9 cellular contexts compared by ENCODE assay signal in genomic region chr3:111080357-111080937, GRCh38. TPM values are rescaled to one million over a fixed set of nuclear protein-coding genes. Genes with fewer than 3 reads are reported as not detected.
DNase-seq lines count a peak whose midpoint lies in the region; ATAC-seq, FAIRE-seq and TF ChIP-seq lines count a peak whose summit lies in the region.
"Had no signal": no experiment of that assay in that cellular context is flagged by ENCODE, and none has a peak within 500 bp of the region (broad histone marks: within the 10 kb centered on the region; RNA-seq: fewer than 3 reads in every experiment).

No MANE protein-coding gene starts in this region.

- H3K4me3 ChIP-seq in AG04450 (ENCODE audit: low read depth, low read length) (no peak overlapping the region; the same call in 1 of the 2 replicates), keratinocyte (ENCODE audit: control insufficient read depth in 2 of 3, extremely low read depth in 1 of 3, insufficient read depth in 2 of 3, low read depth in 1 of 3, low read length in 3 of 3) (no peak overlapping the region)

- FAIRE-seq in keratinocyte (lab: Jason Lieb, UNC) = no peak

- no peak overlapping the region for H3K14ac ChIP-seq in H9 (ENCODE audit: insufficient read depth, low read length)

- H3K9ac ChIP-seq in H9 (ENCODE audit: extremely low read depth, insufficient read length, low read length) (no peak overlapping the region), keratinocyte (ENCODE audit: control insufficient read depth, extremely low read depth, insufficient read depth, low read length) (no peak overlapping the region)

- H4K20me1 ChIP-seq in H9 (ENCODE audit: control insufficient read depth, insufficient read depth, insufficient read length) = no peaks in the 10 kb centered on the region
- no peaks in the 10 kb centered on the region for H4K20me1 ChIP-seq in keratinocyte (ENCODE audit: control insufficient read depth, extremely low read depth, insufficient read depth, low read length)

- peaks cover 29% of the 10 kb centered on the region; the same call in 1 of the 2 replicates for H3K79me2 ChIP-seq in H9 (ENCODE audit: insufficient read depth, low read length)
- no peaks in the 10 kb centered on the region for H3K79me2 ChIP-seq in keratinocyte (ENCODE audit: control insufficient read depth, insufficient read depth, low read length)

- H3K9me1 ChIP-seq in keratinocyte (ENCODE audit: control insufficient read depth, extremely low read depth, insufficient read depth, low read length) = no peaks in the 10 kb centered on the region

- no peak overlapping the region for H2BK20ac ChIP-seq in H9 (ENCODE audit: low read depth, low read length, poor library complexity, severe bottlenecking)

- POLR2A ChIA-PET in AG04450 (lab: Yijun Ruan, JAX) = interaction anchor here (0.7 to 1.3 kb wide), 5 partner anchors 9 to 1395 kb away, joined by 3 to 10 read pairs (median 4); partner anchors contain the start of gene NECTIN3

- H3K4me2 ChIP-seq in H9 (ENCODE audit: insufficient read depth, insufficient read length, low read length) (no peak overlapping the region), keratinocyte (ENCODE audit: control insufficient read depth, extremely low read depth, insufficient read depth, low read depth, low read length) (no peak overlapping the region)

- H2BK12ac ChIP-seq in H9 (ENCODE audit: insufficient read length, low read depth, low read length) = no peak overlapping the region

- no peaks in the 10 kb centered on the region for H3K27me3 Mint-ChIP-seq in H9 (ENCODE audit: low read depth)
- H3K27me3 Mint-ChIP-seq in stimulated activated naive CD8-positive, alpha-beta T cell treated with anti-CD3 and anti-CD28 coated beads, Interleukin-15, amount 100 ng/mL, for 72 hours = peaks cover 4% of the 10 kb centered on the region

- peak; percentile 67 for TF ChIP-seq CTCF in AG04450 (IDR thresholded peaks at IDR 0.05; ENCODE audit: low read depth, low read length)
- TF ChIP-seq CTCF in H9 (conservative IDR thresholded peaks at IDR 0.05) = peak; percentile 71
- peak; percentile 75 for TF ChIP-seq CTCF in VCaP (conservative IDR thresholded peaks at IDR 0.05)
- peak in 2 of 3 experiments; percentile 23 to 27 for TF ChIP-seq CTCF in keratinocyte (optimal IDR thresholded peaks at IDR 0.05 in 1 of 3, IDR thresholded peaks at IDR 0.05 in 1 of 3, conservative IDR thresholded peaks at IDR 0.05 in 1 of 3; ENCODE audit: extremely low read depth in 1 of 3, insufficient read depth in 2 of 3, low read length in 3 of 3)

- no peak overlapping the region for H3T11ph ChIP-seq in H9 (ENCODE audit: low read length)

- no peak overlapping the region for H2BK120ac ChIP-seq in H9 (ENCODE audit: low read depth, low read length, poor library complexity, severe bottlenecking)

- H3K23me2 ChIP-seq in H9 (ENCODE audit: insufficient read length, low read depth, low read length, poor library complexity, severe bottlenecking) = no peaks in the 10 kb centered on the region

- H3K9me3 ChIP-seq in AG04450 (ENCODE audit: control insufficient read depth, insufficient read depth, low read length) (no peaks in the 10 kb centered on the region), H9 (ENCODE audit: control insufficient read depth, low read depth, low read length) (no peaks in the 10 kb centered on the region), keratinocyte (ENCODE audit: control insufficient read depth, low read depth, low read length) (no peaks in the 10 kb centered on the region)

- ATAC-seq in HG02981 (IDR thresholded peaks at IDR 0.05; ENCODE audit: unreplicated experiment) = no peak
- no peak for ATAC-seq in stimulated activated naive CD8-positive, alpha-beta T cell treated with anti-CD3 and anti-CD28 coated beads, Interleukin-15, amount 100 ng/mL, for 72 hours

- no peak overlapping the region for H2BK15ac ChIP-seq in H9 (ENCODE audit: low read depth, low read length)

- no peak overlapping the region for H2AFZ ChIP-seq in H9 (ENCODE audit: low read length)
- no peak overlapping the region for H2AFZ ChIP-seq in keratinocyte (ENCODE audit: control insufficient read depth, low read length)

- CTCF ChIA-PET in AG04450 (lab: Charles Lee) = interaction anchor here (0.6 to 2.8 kb wide), 53 partner anchors 10 to 1549 kb away, joined by 3 to 14 read pairs (median 4); partner anchors contain the start of genes ATG3 and SLC35A5

- H3K4me3 Mint-ChIP-seq in H9 = no peak overlapping the region
- H3K4me3 Mint-ChIP-seq in stimulated activated naive CD8-positive, alpha-beta T cell treated with anti-CD3 and anti-CD28 coated beads, Interleukin-15, amount 100 ng/mL, for 72 hours = no peak overlapping the region

- H3K27me3 ChIP-seq in AG04450 (ENCODE audit: control insufficient read depth, insufficient read depth, low read length) (no peaks in the 10 kb centered on the region), H9 (ENCODE audit: insufficient read depth, low read length) (no peaks in the 10 kb centered on the region), keratinocyte (ENCODE audit: control insufficient read depth, extremely low read depth, insufficient read depth, low read length) (no peaks in the 10 kb centered on the region)

- H3K23ac ChIP-seq in H9 (ENCODE audit: insufficient read length, low read depth, low read length) = no peak overlapping the region

- H3K18ac ChIP-seq in H9 (ENCODE audit: insufficient read length, low read depth, low read length) = no peak overlapping the region

- H2BK5ac ChIP-seq in H9 (ENCODE audit: insufficient read length, low read length) = no peak overlapping the region

- no peaks in the 10 kb centered on the region for H3K36me3 ChIP-seq in keratinocyte (ENCODE audit: control insufficient read depth in 2 of 2, extremely low read depth in 1 of 2, insufficient read depth in 2 of 2, low read length in 2 of 2)

- DNase-seq in AG04450 (ENCODE audit: low read depth, low spot score) (peak; percentile 37), H9 (no peak), keratinocyte (ENCODE audit: low read depth, low spot score) (no peak), germinal center (ENCODE audit: low spot score) (no peak), 8988T (no peak)
- DNase-seq in stimulated activated naive CD8-positive, alpha-beta T cell treated with anti-CD3 and anti-CD28 coated beads, Interleukin-15, amount 100 ng/mL, for 72 hours = no peak
- DNase-seq: stimulated activated CD4-positive, alpha-beta T cell treated with anti-CD3 and anti-CD28 coated beads, Interleukin-4, amount 100 ng/mL, for 4 hours had no signal

- H4K91ac ChIP-seq in H9 (ENCODE audit: insufficient read length, low read depth, low read length) = no peak overlapping the region

- dilution Hi-C loops in keratinocyte (cut with MboI; ENCODE audit: extremely low pct_ligation_motif_present, low sequenced_read_pairs) = no loop called here

- no peak overlapping the region for H3K4ac ChIP-seq in H9 (ENCODE audit: low read depth, low read length)

- WGBS in H9 (ENCODE audit: extremely low coverage, insufficient read length, low lambda C conversion rate) = no CpG with 5 or more reads among the region's 2 CpGs

- no peak overlapping the region for H2AK5ac ChIP-seq in H9 (ENCODE audit: insufficient read length, low read length)

- H3K79me1 ChIP-seq in H9 (ENCODE audit: insufficient read depth, low read depth, low read length, poor library complexity, severe bottlenecking) = peaks cover 5% of the 10 kb centered on the region

- peaks cover 22 to 24% of the 10 kb centered on the region in 2 experiments for H3K4me1 Mint-ChIP-seq in H9
- no peaks in the 10 kb centered on the region for H3K4me1 Mint-ChIP-seq in stimulated activated naive CD8-positive, alpha-beta T cell treated with anti-CD3 and anti-CD28 coated beads, Interleukin-15, amount 100 ng/mL, for 72 hours

- no peaks in the 10 kb centered on the region for H3K9me3 Mint-ChIP-seq in H9
- H3K9me3 Mint-ChIP-seq in stimulated activated naive CD8-positive, alpha-beta T cell treated with anti-CD3 and anti-CD28 coated beads, Interleukin-15, amount 100 ng/mL, for 72 hours = no peaks in the 10 kb centered on the region

- peaks cover 3% of the 10 kb centered on the region; the same call in 1 of the 2 replicates for H3K4me1 ChIP-seq in H9 (ENCODE audit: insufficient read depth, low read length)
- H3K4me1 ChIP-seq in keratinocyte (ENCODE audit: control insufficient read depth, extremely low read depth, insufficient read depth, low read length) = no peaks in the 10 kb centered on the region

- H3K36me3 Mint-ChIP-seq in H9 (ENCODE audit: insufficient read depth in 1 of 3, low read depth in 3 of 3) = no peaks in the 10 kb centered on the region

- H3K27ac Mint-ChIP-seq in H9 = no peak overlapping the region
- no peak overlapping the region for H3K27ac Mint-ChIP-seq in stimulated activated naive CD8-positive, alpha-beta T cell treated with anti-CD3 and anti-CD28 coated beads, Interleukin-15, amount 100 ng/mL, for 72 hours

- no peak overlapping the region for H4K8ac ChIP-seq in H9 (replicated peaks; ENCODE audit: insufficient read length, low read depth, low read length)

- H4K5ac ChIP-seq in H9 (ENCODE audit: insufficient read length, low read depth, low read length) = no peak overlapping the region

- no peak overlapping the region for H3K56ac ChIP-seq in H9 (ENCODE audit: insufficient read length, low read depth, low read length)

- H3K27ac ChIP-seq in AG04450 (ENCODE audit: low read depth, low read length) (no peak overlapping the region), H9 (ENCODE audit: insufficient read length, low read depth, low read length) (no peak overlapping the region), VCaP (no peak overlapping the region), keratinocyte (ENCODE audit: control insufficient read depth, insufficient read depth, low read length) (no peak overlapping the region)

RNA-seq across cellular contexts. Expression of gene NECTIN3, which starts 8.8 kb away (rescaled TPM):
- polyA plus RNA-seq in AG04450 (2011; rRNA removed) = 71.9 and 98.3 TPM in 2 replicates
- polyA minus RNA-seq in AG04450 (2011; rRNA and poly(A)+ RNA removed) = 74.8 and 123 TPM in 2 replicates
- total RNA-seq in H9 (2021) = 52.0 and 53.7 TPM in 2 replicates
- 1.8 to 2.1 TPM (median 1.9 TPM) in 3 replicates for polyA plus RNA-seq in keratinocyte
- 0.66 TPM for polyA plus RNA-seq in keratinocyte (2011; ENCODE audit: low read depth)
- 1.2 and 3.1 TPM in 2 replicates for polyA plus RNA-seq in keratinocyte (2011; cell fraction: cytosol; rRNA removed)
- 2.2 and 2.6 TPM in 2 replicates for polyA plus RNA-seq in keratinocyte (2011; cell fraction: nucleus; rRNA removed)
- polyA plus RNA-seq in keratinocyte (2012; ENCODE audit: low replicate concordance) = 0.27 and 1.3 TPM in 2 replicates
- polyA minus RNA-seq in keratinocyte = 0.30 to 3.6 TPM (median 2.1 TPM) in 3 replicates
- 3.6 TPM for polyA minus RNA-seq in keratinocyte (2011; cell fraction: cytosol; rRNA and poly(A)+ RNA removed)
- polyA minus RNA-seq in keratinocyte (2011; cell fraction: nucleus; rRNA and poly(A)+ RNA removed) = 5.6 and 10.1 TPM in 2 replicates

Comparison
In these comparisons a context has a peak if more than half of its experiments do, and no peak if none do; other contexts are left out.
1. CTCF ChIP-seq: peak in every context shown above with its lines; median percentile 75 in VCaP; 71 in H9; 67 in AG04450; 25 in keratinocyte.
2. RNA of gene NECTIN3, which starts 8.8 kb away (polyA plus RNA-seq): 71.9 to 98.3 TPM in AG04450; 0.27 to 3.1 TPM in keratinocyte; every median in the first group is over 10 times any median in the second.